Comparison of ENCODE assay signal across 8 cellular contexts in the genomic region with DNA sequence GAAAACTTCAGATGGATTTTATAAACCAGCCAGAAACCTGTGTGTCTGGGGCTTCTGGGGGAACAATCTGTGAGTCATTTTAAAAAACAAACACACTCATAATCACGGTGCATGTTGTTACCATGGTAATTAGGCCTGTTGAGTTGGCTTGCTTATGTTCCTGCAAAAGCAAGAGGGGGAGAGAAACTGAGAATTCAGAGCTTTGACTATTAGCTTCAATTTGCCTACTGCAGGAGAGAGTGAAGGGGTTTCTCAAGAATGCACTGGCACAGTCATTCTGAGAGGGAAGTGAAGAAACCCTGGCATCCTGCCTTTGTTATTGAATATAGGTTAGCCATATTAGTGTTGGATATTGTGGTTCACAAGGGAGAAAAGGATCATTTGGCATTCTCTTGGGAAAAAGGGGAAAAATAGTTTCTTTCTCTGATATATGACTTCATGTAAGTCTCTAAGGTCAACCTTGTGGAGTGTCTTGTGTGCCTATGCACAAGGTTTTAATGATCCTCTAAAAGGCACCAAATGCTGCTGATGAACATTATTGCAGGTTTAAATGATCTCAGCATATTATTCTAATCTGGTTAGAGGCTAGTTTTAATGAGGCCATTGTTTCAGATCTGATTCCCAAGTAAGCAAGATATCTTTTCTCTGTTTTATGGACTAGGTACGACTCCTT. TPM values are rescaled to one million over a fixed set of nuclear protein-coding genes. Genes with fewer than 3 reads are reported as not detected.
DNase-seq lines count a peak whose midpoint lies in the region; ATAC-seq lines count a peak whose summit lies in the region.

No MANE protein-coding gene starts in this region.

- ATAC-seq in GM21825 (IDR thresholded peaks at IDR 0.05; ENCODE audit: unreplicated experiment), result peak; percentile 91

- DNase-seq in activated naive CD4-positive, alpha-beta T cell treated with Interleukin-2 at 50 U/mL for 16 hours, result peak; percentile 45
- DNase-seq in activated naive CD4-positive, alpha-beta T cell (lab: John Stamatoyannopoulos, UW), result no peak
- DNase-seq in LHCN-M2 (ENCODE audit: low read depth), result peak; percentile 99
- peak; percentile 68 for DNase-seq in activated CD4-positive, alpha-beta memory T cell treated with anti-CD3 and anti-CD28 coated beads for 36 hours
- peak; percentile 78 for DNase-seq in glomerular endothelial cell (ENCODE audit: extremely low read depth, low read depth, low spot score)
- no peak for DNase-seq in activated CD4-positive, CD25-positive, alpha-beta regulatory T cell (lab: John Stamatoyannopoulos, UW)

- intact Hi-C loops in activated CD4-positive, alpha-beta memory T cell treated with anti-CD3 and anti-CD28 coated beads for 36 hours (cut with micrococcal nuclease), result loop anchor here (1.0 kb wide), 5 partner anchors 11 to 58 kb away; no protein-coding TSS in a partner anchor

- 52% methylated on average over 2 of the region's 2 CpGs for WGBS in thymus

- H3K27me3 ChIP-seq in thymus (ENCODE audit: control insufficient read depth, insufficient read depth), result no peaks in the 10 kb centered on the region

- H3K9me3 ChIP-seq in thymus (ENCODE audit: control insufficient read depth), result no peaks in the 10 kb centered on the region

- H3K4me1 Mint-ChIP-seq in activated CD4-positive, alpha-beta memory T cell treated with anti-CD3 and anti-CD28 coated beads for 36 hours (ENCODE audit: low read depth), result peaks cover 60% of the 10 kb centered on the region

- peaks cover 27% of the 10 kb centered on the region for H3K36me3 Mint-ChIP-seq in activated CD4-positive, alpha-beta memory T cell treated with anti-CD3 and anti-CD28 coated beads for 36 hours

- peak overlapping the region; percentile 5 for H3K27ac ChIP-seq in thymus (ENCODE audit: low read depth)

- POLR2A ChIA-PET in activated CD4-positive, alpha-beta memory T cell treated with anti-CD3 and anti-CD28 coated beads for 36 hours (lab: Charles Lee), result interaction anchor here (0.6 to 2.7 kb wide), 9 partner anchors 10 to 57 kb away, joined by 3 to 20 read pairs (median 3); a partner anchor contains a TSS

- peaks cover 4% of the 10 kb centered on the region for H3K36me3 ChIP-seq in thymus (ENCODE audit: control insufficient read depth, insufficient read depth)

- H3K27me3 Mint-ChIP-seq in activated CD4-positive, alpha-beta memory T cell treated with anti-CD3 and anti-CD28 coated beads for 36 hours, result no peaks in the 10 kb centered on the region

- peak overlapping the region; percentile 30 for H3K4me3 Mint-ChIP-seq in activated CD4-positive, alpha-beta memory T cell treated with anti-CD3 and anti-CD28 coated beads for 36 hours

- H3K27ac Mint-ChIP-seq in activated CD4-positive, alpha-beta memory T cell treated with anti-CD3 and anti-CD28 coated beads for 36 hours, result peak overlapping the region; percentile 85

- no peaks in the 10 kb centered on the region for H3K9me3 Mint-ChIP-seq in activated CD4-positive, alpha-beta memory T cell treated with anti-CD3 and anti-CD28 coated beads for 36 hours

- H3K4me3 ChIP-seq in thymus (ENCODE audit: low read length), result no peak overlapping the region

- H3K4me1 ChIP-seq in thymus (ENCODE audit: control insufficient read depth, insufficient read depth, low read length), result peaks cover 3% of the 10 kb centered on the region

- CTCF ChIA-PET in activated CD4-positive, alpha-beta memory T cell treated with anti-CD3 and anti-CD28 coated beads for 36 hours (lab: Charles Lee), result interaction anchor here (0.5 to 0.9 kb wide), 2 partner anchors 16 to 1022 kb away, joined by 3 read pairs; no protein-coding TSS in a partner anchor

RNA-seq across cellular contexts. Expression of a gene that starts 12.9 kb away (rescaled TPM):
- 45.6 and 54.1 TPM in 2 replicates for total RNA-seq in LHCN-M2 (2014; rRNA removed)
- polyA plus RNA-seq in LHCN-M2 (2012), result 9.2 TPM
- total RNA-seq in activated CD4-positive, alpha-beta memory T cell treated with anti-CD3 and anti-CD28 coated beads for 36 hours, result 100 to 1,000 TPM; 146 TPM
- total RNA-seq in glomerular endothelial cell, result 29.8 and 40.8 TPM in 2 replicates
- polyA plus RNA-seq in thymus, result 43.6 TPM

Comparison
In these comparisons a context has a peak if more than half of its experiments do, and no peak if none do; other contexts are left out.
1. DNase-seq: peak in activated naive CD4-positive, alpha-beta T cell treated with Interleukin-2 at 50 U/mL for 16 hours (single experiment), LHCN-M2 (single experiment), activated CD4-positive, alpha-beta memory T cell treated with anti-CD3 and anti-CD28 coated beads for 36 hours (single experiment) and glomerular endothelial cell (single experiment); none in activated naive CD4-positive, alpha-beta T cell (0 of 4) and activated CD4-positive, CD25-positive, alpha-beta regulatory T cell (0 of 4).